29 cellular contexts compared by ENCODE assay signal in the genomic region with DNA sequence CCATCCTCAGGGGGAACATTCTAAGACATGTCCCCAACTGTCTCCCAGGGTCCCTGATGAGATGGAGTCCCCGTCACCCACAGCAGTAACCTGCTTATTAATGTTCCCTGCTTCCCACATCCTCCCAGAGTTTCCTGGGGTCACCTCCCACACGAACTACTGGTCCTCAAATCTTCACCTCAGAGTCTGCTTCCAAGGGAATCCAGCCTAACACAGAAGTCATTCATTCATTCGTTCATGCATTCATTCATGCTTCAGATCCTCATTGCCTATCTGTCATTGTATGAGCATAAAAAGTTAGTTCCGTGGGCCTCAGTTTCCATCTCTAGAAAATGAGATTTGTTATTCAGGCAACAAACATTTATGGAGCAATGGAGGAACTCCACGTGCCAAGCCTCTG.
"Had no signal": no experiment of that assay in that cellular context is flagged by ENCODE, and none has a peak within 500 bp of the region (broad histone marks: within the 10 kb centered on the region; RNA-seq: fewer than 3 reads in every experiment).

No MANE protein-coding gene starts in this region.

- H3K27ac Mint-ChIP-seq: naive B cell; naive thymus-derived CD8-positive, alpha-beta T cell; natural killer cell treated with Interleukin-12 subunit alpha and Interleukin-12 subunit beta and Interleukin-15 and Interleukin-18, amount 100 ng/mL, for 72 hours; nephron progenitor cell; progenitor cell of endocrine pancreas; stimulated activated effector memory CD8-positive, alpha-beta T cell treated with anti-CD3 and anti-CD28 coated beads, Interleukin-12 subunit alpha, Interleukin-12 subunit beta, amount 100 ng/mL, for 72 hours; stimulated activated naive CD8-positive, alpha-beta T cell treated with anti-CD3 and anti-CD28 coated beads, Interleukin-15, amount 100 ng/mL, for 72 hours; type B pancreatic cell had no signal

- H3K4me1 Mint-ChIP-seq: stimulated activated effector memory CD8-positive, alpha-beta T cell treated with anti-CD3 and anti-CD28 coated beads, Interleukin-12 subunit alpha, Interleukin-12 subunit beta, amount 100 ng/mL, for 72 hours had no signal

- H3K4me3 Mint-ChIP-seq: naive B cell; naive thymus-derived CD8-positive, alpha-beta T cell; natural killer cell treated with Interleukin-12 subunit alpha and Interleukin-12 subunit beta and Interleukin-15 and Interleukin-18, amount 100 ng/mL, for 72 hours; nephron progenitor cell; stimulated activated effector memory CD8-positive, alpha-beta T cell treated with anti-CD3 and anti-CD28 coated beads, Interleukin-12 subunit alpha, Interleukin-12 subunit beta, amount 100 ng/mL, for 72 hours; stimulated activated naive CD8-positive, alpha-beta T cell treated with anti-CD3 and anti-CD28 coated beads, Interleukin-15, amount 100 ng/mL, for 72 hours; type B pancreatic cell had no signal

- DNase-seq: naive B cell; naive thymus-derived CD8-positive, alpha-beta T cell; nephron progenitor cell; occipital lobe; ovary; psoas muscle; right cardiac atrium; right lobe of liver; sigmoid colon; small intestine; stimulated activated CD4-positive, alpha-beta T cell treated with anti-CD3 and anti-CD28 coated beads, Interleukin-15, amount 100 ng/mL, for 24 hours; stimulated activated CD4-positive, alpha-beta T cell treated with anti-CD3 and anti-CD28 coated beads, Interleukin-2, amount 100 ng/mL, for 24 hours; stimulated activated CD4-positive, alpha-beta T cell treated with anti-CD3 and anti-CD28 coated beads, Interleukin-2, amount 100 ng/mL, for 48 hours; stimulated activated CD4-positive, alpha-beta T cell treated with anti-CD3 and anti-CD28 coated beads, Interleukin-4, amount 100 ng/mL, for 24 hours; stimulated activated naive CD4-positive, alpha-beta T cell; stimulated activated naive CD8-positive, alpha-beta T cell treated with anti-CD3 and anti-CD28 coated beads, Interleukin-15, amount 100 ng/mL, for 72 hours; stimulated activated naive CD8-positive, alpha-beta T cell treated with anti-CD3 and anti-CD28 coated beads, Interleukin-15, Interleukin-2, amounts not matched to agents 100 U/mL and 50 U/mL, for 24 hours; substantia nigra; testis; tibial artery; transverse colon; upper lobe of right lung; uterus had no signal

- H3K36me3 Mint-ChIP-seq: naive thymus-derived CD8-positive, alpha-beta T cell; natural killer cell treated with Interleukin-12 subunit alpha and Interleukin-12 subunit beta and Interleukin-15 and Interleukin-18, amount 100 ng/mL, for 72 hours had no signal

- ATAC-seq: naive thymus-derived CD8-positive, alpha-beta T cell; natural killer cell treated with Interleukin-12 subunit alpha and Interleukin-12 subunit beta and Interleukin-15 and Interleukin-18, amount 100 ng/mL, for 72 hours; psoas muscle; right cardiac atrium; stimulated activated effector memory CD8-positive, alpha-beta T cell treated with anti-CD3 and anti-CD28 coated beads, Interleukin-12 subunit alpha, Interleukin-12 subunit beta, amount 100 ng/mL, for 72 hours; stimulated activated naive CD8-positive, alpha-beta T cell treated with anti-CD3 and anti-CD28 coated beads, Interleukin-15, amount 100 ng/mL, for 72 hours; stimulated activated naive CD8-positive, alpha-beta T cell treated with anti-CD3 and anti-CD28 coated beads, Interleukin-15, Interleukin-2, amounts not matched to agents 100 U/mL and 50 U/mL, for 24 hours; upper lobe of right lung had no signal

- H3K9me3 ChIP-seq: ovary, psoas muscle, right lobe of liver, sigmoid colon, suprapubic skin, testis, tibial artery, transverse colon, upper lobe of right lung, uterus had no signal

- H3K27me3 ChIP-seq: ovary, right lobe of liver, sigmoid colon, testis, tibial artery, transverse colon, upper lobe of right lung, uterus had no signal

- H3K27ac ChIP-seq: ovary, parathyroid adenoma, psoas muscle, right lobe of liver, sigmoid colon, suprapubic skin, testis, tibial artery, transverse colon, upper lobe of right lung, uterus had no signal

- H3K4me3 ChIP-seq: ovary, psoas muscle, right lobe of liver, sigmoid colon, suprapubic skin, testis, tibial artery, transverse colon, upper lobe of right lung, uterus had no signal

- H3K9me3 Mint-ChIP-seq: natural killer cell treated with Interleukin-12 subunit alpha and Interleukin-12 subunit beta and Interleukin-15 and Interleukin-18, amount 100 ng/mL, for 72 hours; nephron progenitor cell; type B pancreatic cell had no signal

- H3K36me3 ChIP-seq: ovary, right lobe of liver, sigmoid colon, suprapubic skin, tibial artery, transverse colon, upper lobe of right lung, uterus had no signal

- FAIRE-seq: small intestine had no signal
